ENCODE assay signal across 29 cellular contexts in the genomic region with DNA sequence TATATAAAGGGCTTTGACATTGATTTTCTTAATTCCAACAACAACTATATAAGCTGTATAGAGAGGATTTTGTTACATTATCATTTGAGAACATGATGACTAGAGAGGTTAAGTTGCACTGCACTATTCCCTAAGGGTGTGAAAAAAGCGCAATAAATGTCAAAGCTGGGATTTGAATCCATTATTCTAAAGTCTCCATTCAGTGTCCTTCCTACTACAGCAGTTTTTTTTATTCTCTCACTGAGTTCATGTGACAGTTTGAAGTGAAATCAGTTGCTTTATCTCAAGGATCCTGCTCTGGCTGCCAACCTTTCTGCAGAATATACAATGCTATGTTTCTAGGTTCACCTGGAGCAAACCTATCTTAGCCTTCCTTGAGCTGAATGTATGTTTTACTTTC.
"Had no signal": no experiment of that assay in that cellular context is flagged by ENCODE, and none has a peak within 500 bp of the region (broad histone marks: within the 10 kb centered on the region; RNA-seq: fewer than 3 reads in every experiment).

No MANE protein-coding gene starts in this region.

- H2AFZ ChIP-seq: hepatocyte, neural progenitor cell had no signal

- H3K27me3 Mint-ChIP-seq: memory B cell; naive B cell; natural killer cell treated with Interleukin-12 subunit alpha and Interleukin-12 subunit beta and Interleukin-15 and Interleukin-18, amount 100 ng/mL, for 72 hours had no signal

- H3K4me1 Mint-ChIP-seq: memory B cell; naive B cell; stimulated activated effector memory CD8-positive, alpha-beta T cell treated with anti-CD3 and anti-CD28 coated beads, Interleukin-12 subunit alpha, Interleukin-12 subunit beta, amount 100 ng/mL, for 72 hours had no signal

- H3K4me3 Mint-ChIP-seq: memory B cell; mesothelial cell of epicardium; naive B cell; natural killer cell treated with Interleukin-12 subunit alpha and Interleukin-12 subunit beta and Interleukin-15 and Interleukin-18, amount 100 ng/mL, for 72 hours; neural progenitor cell; stimulated activated effector memory CD8-positive, alpha-beta T cell treated with anti-CD3 and anti-CD28 coated beads, Interleukin-12 subunit alpha, Interleukin-12 subunit beta, amount 100 ng/mL, for 72 hours had no signal

- H3K9ac ChIP-seq: neural progenitor cell had no signal

- H3K4me3 ChIP-seq: colonic mucosa, esophagus muscularis mucosa, gastroesophageal sphincter, heart left ventricle, hepatocyte, lung, mucosa of descending colon, neural progenitor cell, prostate gland, sigmoid colon, stomach, testis, tibial artery, upper lobe of left lung had no signal

- H3K27ac ChIP-seq: colonic mucosa, esophagus muscularis mucosa, foreskin keratinocyte, gastroesophageal sphincter, heart left ventricle, hepatocyte, neural progenitor cell, prostate gland, sigmoid colon, stomach, testis, tibial artery, upper lobe of left lung had no signal

- H3K36me3 ChIP-seq: colonic mucosa, esophagus muscularis mucosa, gastroesophageal sphincter, heart left ventricle, neural progenitor cell, prostate gland, sigmoid colon, stomach, tibial artery, upper lobe of left lung had no signal

- ATAC-seq: foreskin keratinocyte; gastroesophageal sphincter; heart left ventricle; mucosa of descending colon; natural killer cell treated with Interleukin-12 subunit alpha and Interleukin-12 subunit beta and Interleukin-15 and Interleukin-18, amount 100 ng/mL, for 72 hours; right cardiac atrium; stimulated activated effector memory CD8-positive, alpha-beta T cell treated with anti-CD3 and anti-CD28 coated beads, Interleukin-12 subunit alpha, Interleukin-12 subunit beta, amount 100 ng/mL, for 72 hours had no signal

- H3K4me2 ChIP-seq: hepatocyte, neural progenitor cell had no signal

- H3K4me1 ChIP-seq: colonic mucosa, esophagus muscularis mucosa, foreskin keratinocyte, gastroesophageal sphincter, neural progenitor cell, prostate gland, sigmoid colon, testis, tibial artery had no signal

- H3K36me3 Mint-ChIP-seq: memory B cell; mesothelial cell of epicardium; naive B cell; natural killer cell treated with Interleukin-12 subunit alpha and Interleukin-12 subunit beta and Interleukin-15 and Interleukin-18, amount 100 ng/mL, for 72 hours; neural progenitor cell; stimulated activated effector memory CD8-positive, alpha-beta T cell treated with anti-CD3 and anti-CD28 coated beads, Interleukin-12 subunit alpha, Interleukin-12 subunit beta, amount 100 ng/mL, for 72 hours had no signal

- H3K27me3 ChIP-seq: colonic mucosa, esophagus muscularis mucosa, foreskin keratinocyte, gastroesophageal sphincter, heart left ventricle, hepatocyte, neural progenitor cell, sigmoid colon, stomach, testis, tibial artery, upper lobe of left lung had no signal

- DNase-seq: colonic mucosa; dermis blood vessel endothelial cell; effector memory CD4-positive, alpha-beta T cell; foreskin keratinocyte; heart left ventricle; islet precursor cell; kidney glomerular epithelial cell; mucosa of descending colon; naive B cell; nucleus accumbens; right cardiac atrium; sigmoid colon; stimulated activated CD4-positive, alpha-beta T cell treated with anti-CD3 and anti-CD28 coated beads, Interleukin-2, amount 100 ng/mL, for 24 hours; stimulated activated CD4-positive, alpha-beta T cell treated with anti-CD3 and anti-CD28 coated beads, Interleukin-4, amount 100 ng/mL, for 24 hours; stimulated activated naive CD4-positive, alpha-beta T cell treated with Interleukin-2 at 50 U/mL for 16 hours; stomach; testis; tibial artery; upper lobe of left lung had no signal

- H3K27ac Mint-ChIP-seq: memory B cell; mesothelial cell of epicardium; naive B cell; natural killer cell treated with Interleukin-12 subunit alpha and Interleukin-12 subunit beta and Interleukin-15 and Interleukin-18, amount 100 ng/mL, for 72 hours; neural progenitor cell; stimulated activated effector memory CD8-positive, alpha-beta T cell treated with anti-CD3 and anti-CD28 coated beads, Interleukin-12 subunit alpha, Interleukin-12 subunit beta, amount 100 ng/mL, for 72 hours had no signal

- H3K9me3 ChIP-seq: colonic mucosa, esophagus muscularis mucosa, gastroesophageal sphincter, heart left ventricle, mucosa of descending colon, prostate gland, sigmoid colon, stomach, testis, tibial artery, upper lobe of left lung had no signal

- H3K9me3 Mint-ChIP-seq: memory B cell; mesothelial cell of epicardium; naive B cell; neural progenitor cell; stimulated activated effector memory CD8-positive, alpha-beta T cell treated with anti-CD3 and anti-CD28 coated beads, Interleukin-12 subunit alpha, Interleukin-12 subunit beta, amount 100 ng/mL, for 72 hours had no signal
